13 cellular contexts compared by ENCODE assay signal in genomic region chr2:119694470-119694993, GRCh38. TPM values are rescaled to one million over a fixed set of nuclear protein-coding genes. Genes with fewer than 3 reads are reported as not detected.
DNase-seq lines count a peak whose midpoint lies in the region; ATAC-seq, FAIRE-seq and TF ChIP-seq lines count a peak whose summit lies in the region.
"Had no signal": no experiment of that assay in that cellular context is flagged by ENCODE, and none has a peak within 500 bp of the region (broad histone marks: within the 10 kb centered on the region; RNA-seq: fewer than 3 reads in every experiment).

No MANE protein-coding gene starts in this region.

- 72 to 81% (median 74%) methylated on average over 11 of the region's 11 CpGs for WGBS in spleen, 5 donors
- WGBS in SK-N-SH (ENCODE audit: low lambda C conversion rate), result 90% methylated on average over 10 of the region's 11 CpGs

- no peak for TF ChIP-seq EP300 in SK-N-SH (IDR thresholded peaks at IDR 0.05; ENCODE audit: borderline replicate concordance in 1 of 2, low read depth in 1 of 2, low read length in 1 of 2)

- POLR2A ChIA-PET in activated CD4-positive, alpha-beta T cell treated with anti-CD3 and anti-CD28 coated beads for 36 hours (lab: Charles Lee), result interaction anchor here (1.5 kb wide), 1 partner anchor 16 kb away, joined by 4 read pairs; the partner anchor contains the start of gene TMEM177
- POLR2A ChIA-PET in T-cell (lab: Charles Lee) (interaction anchor here in 1 of 2 donors (0.5 kb wide), 1 partner anchor 66 kb away, joined by 7 read pairs; no protein-coding TSS in a partner anchor), SK-N-SH (lab: Yijun Ruan, JAX) (no interaction called here)

- H3K9me3 Mint-ChIP-seq in activated CD4-positive, alpha-beta T cell treated with anti-CD3 and anti-CD28 coated beads for 36 hours (ENCODE audit: low read depth), result no peaks in the 10 kb centered on the region
- H3K9me3 Mint-ChIP-seq in T-cell, result no peaks in the 10 kb centered on the region

- no peak overlapping the region for H3K27ac Mint-ChIP-seq in activated CD4-positive, alpha-beta T cell treated with anti-CD3 and anti-CD28 coated beads for 36 hours
- peak overlapping the region; percentile 72 to 85 for H3K27ac Mint-ChIP-seq in T-cell

- H3F3A ChIP-seq in SK-N-SH (replicated peaks; ENCODE audit: insufficient read depth), result no peaks in the 10 kb centered on the region

- peaks cover 5 to 11% of the 10 kb centered on the region in 2 donors for H3K4me1 ChIP-seq in left lung
- H3K4me1 ChIP-seq in spleen, result peaks cover 0 to 12% (median 0%) of the 10 kb centered on the region in 6 donors
- peaks cover 5 to 6% of the 10 kb centered on the region in 2 experiments; a peak in 1 of 4 replicates for H3K4me1 ChIP-seq in SK-N-SH (ENCODE audit: control insufficient read depth in 1 of 2, insufficient read depth in 2 of 2, low read depth in 1 of 2, low read length in 1 of 2)
- H3K4me1 ChIP-seq: left ventricle myocardium inferior had no signal

- no peak for DNase-seq in activated CD4-positive, alpha-beta T cell treated with anti-CD3 and anti-CD28 coated beads for 36 hours
- DNase-seq in activated CD4-positive, alpha-beta T cell treated with anti-CD3 and anti-CD28 coated beads, Interleukin-2, amount 50 U/mL, for 4 hours, result no peak
- DNase-seq in T-cell (no peak), left lung (no peak), spleen (peak; percentile 27), SK-N-SH (no peak), HTR-8/SVneo (ENCODE audit: insufficient read length, low spot score) (no peak)
- DNase-seq: aorta; glutamatergic neuron; left ventricle myocardium inferior; stimulated activated CD8-positive, alpha-beta memory T cell treated with anti-CD3 and anti-CD28 coated beads, Interleukin-4, amount 100 ng/mL, for 48 hours had no signal

- peaks cover 47% of the 10 kb centered on the region for H3K4me1 Mint-ChIP-seq in activated CD4-positive, alpha-beta T cell treated with anti-CD3 and anti-CD28 coated beads for 36 hours
- H3K4me1 Mint-ChIP-seq in T-cell, result peaks cover 43 to 56% (median 46%) of the 10 kb centered on the region in 3 donors

- no peaks in the 10 kb centered on the region for H3K79me2 ChIP-seq in SK-N-SH (ENCODE audit: insufficient read depth)

- no peak for TF ChIP-seq RAD21 in SK-N-SH (IDR thresholded peaks at IDR 0.05; ENCODE audit: low read length)

- TF ChIP-seq CTCF in left lung (IDR thresholded peaks at IDR 0.05) (no peak), spleen (IDR thresholded peaks at IDR 0.05 in 8 of 11, conservative IDR thresholded peaks at IDR 0.05 in 3 of 11) (no peak), SK-N-SH (IDR thresholded peaks at IDR 0.05) (no peak)

- intact Hi-C loops in activated CD4-positive, alpha-beta T cell treated with anti-CD3 and anti-CD28 coated beads for 36 hours (cut with DNase I, micrococcal nuclease), result no loop called here
- intact Hi-C loops in left lung (cut with DNase I), result no loop called here
- intact Hi-C loops in spleen (cut with DNase I; ENCODE audit: low total_unique reads), result no loop called here

- CTCF ChIA-PET in activated CD4-positive, alpha-beta T cell treated with anti-CD3 and anti-CD28 coated beads for 36 hours (lab: Charles Lee), result interaction anchor here (0.8 to 1.2 kb wide), 2 partner anchors 480 to 482 kb away, joined by 3 to 4 read pairs; no protein-coding TSS in a partner anchor
- CTCF ChIA-PET in T-cell (lab: Charles Lee), result interaction anchor here in 1 of 2 donors (0.7 kb wide), 1 partner anchor 9 kb away, joined by 3 read pairs; no protein-coding TSS in a partner anchor
- CTCF ChIA-PET in SK-N-SH (lab: Yijun Ruan, JAX), result interaction anchor here (0.7 to 1.8 kb wide), 2 partner anchors 131 to 481 kb away, joined by 4 to 6 read pairs; no protein-coding TSS in a partner anchor

- no peaks in the 10 kb centered on the region for H3K9me2 ChIP-seq in SK-N-SH

- ATAC-seq in activated CD4-positive, alpha-beta T cell treated with anti-CD3 and anti-CD28 coated beads for 36 hours, result no peak
- ATAC-seq in T-cell (replicated peaks in 1 of 4), result peak in 2 of 4 experiments; percentile 3 to 18
- ATAC-seq in left lung, result peak; percentile 82
- no peak for ATAC-seq in HG03460 (IDR thresholded peaks at IDR 0.05; ENCODE audit: unreplicated experiment)

- peaks cover 3% of the 10 kb centered on the region for H3K36me3 Mint-ChIP-seq in activated CD4-positive, alpha-beta T cell treated with anti-CD3 and anti-CD28 coated beads for 36 hours (ENCODE audit: low read depth)
- no peaks in the 10 kb centered on the region for H3K36me3 Mint-ChIP-seq in T-cell

- no peaks in the 10 kb centered on the region for H4K20me1 ChIP-seq in SK-N-SH (ENCODE audit: insufficient read depth)

- H3K4me3 Mint-ChIP-seq in activated CD4-positive, alpha-beta T cell treated with anti-CD3 and anti-CD28 coated beads for 36 hours, result peak overlapping the region; percentile 15
- peak overlapping the region; percentile 65 to 78 (median 69) for H3K4me3 Mint-ChIP-seq in T-cell

- H3K9ac ChIP-seq in SK-N-SH, result no peak overlapping the region

- H3K27ac ChIP-seq in left lung, result peak overlapping the region; percentile 2 to 24
- H3K27ac ChIP-seq in spleen, result no peak overlapping the region
- H3K27ac ChIP-seq in SK-N-SH (ENCODE audit: low read depth in 2 of 2, low read length in 1 of 2), result no peak overlapping the region
- H3K27ac ChIP-seq: left ventricle myocardium inferior had no signal

- H3K4me2 ChIP-seq in SK-N-SH, result no peak overlapping the region

- H3K4me3 ChIP-seq in left lung (no peak overlapping the region), spleen (no peak overlapping the region), SK-N-SH (ENCODE audit: low read depth in 2 of 2, low read length in 1 of 2) (no peak overlapping the region)
- H3K4me3 ChIP-seq: left ventricle myocardium inferior, ovary had no signal

- no peaks in the 10 kb centered on the region for H3K27me3 Mint-ChIP-seq in activated CD4-positive, alpha-beta T cell treated with anti-CD3 and anti-CD28 coated beads for 36 hours
- peaks cover 0 to 3% of the 10 kb centered on the region in 2 donors for H3K27me3 Mint-ChIP-seq in T-cell

- H2AFZ ChIP-seq in SK-N-SH (ENCODE audit: low read depth), result no peak overlapping the region

- H3K36me3 ChIP-seq in left lung (no peaks in the 10 kb centered on the region), spleen (peaks cover 0 to 10% (median 2%) of the 10 kb centered on the region in 6 donors), SK-N-SH (replicated peaks in 1 of 2; ENCODE audit: control insufficient read depth in 1 of 2, insufficient read depth in 2 of 2, low read length in 1 of 2) (no peaks in the 10 kb centered on the region)
- H3K36me3 ChIP-seq: left ventricle myocardium inferior, ovary had no signal

- H3K9me3 ChIP-seq in left lung (no peaks in the 10 kb centered on the region), spleen (no peaks in the 10 kb centered on the region), SK-N-SH (no peaks in the 10 kb centered on the region)
- H3K9me3 ChIP-seq: left ventricle myocardium inferior, ovary had no signal

- H3K27me3 ChIP-seq in left lung (no peaks in the 10 kb centered on the region), spleen (replicated peaks in 1 of 7) (peaks cover 0 to 12% (median 0%) of the 10 kb centered on the region in 7 donors), SK-N-SH (ENCODE audit: insufficient read depth) (no peaks in the 10 kb centered on the region)
- H3K27me3 ChIP-seq: ovary had no signal

- no peak for FAIRE-seq in HTR-8/SVneo (lab: Jason Lieb, UNC)

- TF ChIP-seq POLR2A in spleen (IDR thresholded peaks at IDR 0.05), result no peak

TF ChIP-seq in SK-N-SH, 30 proteins besides CTCF, POLR2A, EP300 and RAD21 (continues in another document):
- no peak for TF ChIP-seq YY1 (IDR thresholded peaks at IDR 0.05; ENCODE audit: low read depth)
- TF ChIP-seq RCOR1 (IDR thresholded peaks at IDR 0.05; ENCODE audit: low read length), result no peak
- TF ChIP-seq MEF2A (IDR thresholded peaks at IDR 0.05; ENCODE audit: borderline replicate concordance, low read depth), result no peak
- no peak for TF ChIP-seq TCF12 (IDR thresholded peaks at IDR 0.05)
- TF ChIP-seq IRF3 (IDR thresholded peaks at IDR 0.05; ENCODE audit: low read depth, low read length), result no peak
- TF ChIP-seq TEAD4 (IDR thresholded peaks at IDR 0.05; ENCODE audit: borderline replicate concordance, insufficient read depth), result no peak
- no peak for TF ChIP-seq FOXJ3 (CRISPR knock-in tag; IDR thresholded peaks at IDR 0.05)
- TF ChIP-seq FOSL2 (IDR thresholded peaks at IDR 0.05; ENCODE audit: borderline replicate concordance, low read depth), result no peak
- no peak for TF ChIP-seq PBX3 (IDR thresholded peaks at IDR 0.05)
- TF ChIP-seq FOXM1 (IDR thresholded peaks at IDR 0.05; ENCODE audit: low read depth), result no peak

RNA-seq across cellular contexts. Expression of gene TMEM177, which starts 15.5 kb away (rescaled TPM):
- 10 to 100 TPM; 13.6 to 15.8 TPM for total RNA-seq in activated CD4-positive, alpha-beta T cell treated with anti-CD3 and anti-CD28 coated beads for 36 hours
- 10 to 100 TPM in 3 of 5 donors, 1 to 10 TPM in 2; 3.3 to 18.4 (median 16.1) TPM for total RNA-seq in T-cell
- total RNA-seq in left lung, result 1 to 10 TPM; 7.5 to 9.7 TPM
- 1 to 10 TPM; 6.6 to 9.5 (median 7.5) TPM for total RNA-seq in spleen
- 1 to 10 TPM; 3.7 to 8.2 (median 8.0) TPM for polyA plus RNA-seq in spleen
- polyA plus RNA-seq in SK-N-SH (2012; rRNA removed), result 16.7 and 17.2 TPM in 2 replicates
- polyA plus RNA-seq in SK-N-SH (2012; cell fraction: cytosol; rRNA removed), result 9.0 and 13.1 TPM in 2 replicates
- polyA plus RNA-seq in SK-N-SH (2012; cell fraction: nucleus; rRNA removed), result 12.7 and 14.9 TPM in 2 replicates

Comparison
In these comparisons a context has a peak if more than half of its experiments do, and no peak if none do; other contexts are left out.
1. H3K27ac ChIP-seq: peak in left lung (2 of 2); none in spleen (0 of 8) and SK-N-SH (0 of 2).